In genomic region chr19:3132971-3133792, GRCh38 we compare ENCODE assay signal across 8 cellular contexts. TPM values are rescaled to one million over a fixed set of nuclear protein-coding genes. Genes with fewer than 3 reads are reported as not detected.
A peak's percentile ranks its signal among the peaks of the same experiment; 100 is the strongest.
DNase-seq lines count a peak whose midpoint lies in the region; ATAC-seq, FAIRE-seq and TF ChIP-seq lines count a peak whose summit lies in the region.

No MANE protein-coding gene starts in this region.

- no peak for FAIRE-seq in kidney (lab: Jason Lieb, UNC)

- H3K36me3 ChIP-seq in kidney (ENCODE audit: control insufficient read depth in 1 of 2, insufficient read depth in 2 of 2, low read length in 2 of 2) = no peaks in the 10 kb centered on the region

- TF ChIP-seq CTCF in kidney (IDR thresholded peaks at IDR 0.05; ENCODE audit: borderline replicate concordance, extremely low read depth, insufficient read depth) = no peak

- intact Hi-C loops in kidney (cut with DNase I) = no loop called here

- no peak overlapping the region for H3K4me3 ChIP-seq in kidney (ENCODE audit: low read length in 2 of 2)

- peak; percentile 39 for TF ChIP-seq POLR2A in GM18505 (IDR thresholded peaks at IDR 0.05; ENCODE audit: borderline replicate concordance, extremely low read depth, insufficient read depth, insufficient read length)

- no peaks in the 10 kb centered on the region for H3K4me1 ChIP-seq in kidney (ENCODE audit: control insufficient read depth in 1 of 2, insufficient read depth in 1 of 2, low read depth in 1 of 2, low read length in 2 of 2)

- peak; percentile 61 for DNase-seq in SIG-M5 (lab: John Stamatoyannopoulos, UW)
- peak; percentile 64 for DNase-seq in activated gamma-delta T cell treated with anti-CD3 and anti-CD28 coated beads, Interleukin-2, amount 50 U/mL, for 16 hours (ENCODE audit: low read depth)
- peak; percentile 80 for DNase-seq in kidney
- peak; percentile 57 for DNase-seq in stimulated activated CD8-positive, alpha-beta memory T cell treated with anti-CD3 and anti-CD28 coated beads, Interleukin-12 subunit alpha, Interleukin-12 subunit beta, amount 100 ng/mL, for 1 hour (ENCODE audit: low read depth)
- no peak for DNase-seq in LoVo (ENCODE audit: low spot score)

- H3K27ac ChIP-seq in kidney (ENCODE audit: low read depth in 2 of 2, low read length in 2 of 2) = no peak overlapping the region

- ATAC-seq in GM18505 (IDR thresholded peaks at IDR 0.05; ENCODE audit: unreplicated experiment) (no peak), HG03439 (IDR thresholded peaks at IDR 0.05; ENCODE audit: unreplicated experiment) (peak; percentile 55), HG02623 (IDR thresholded peaks at IDR 0.05; ENCODE audit: unreplicated experiment) (no peak)

- H3K9me3 ChIP-seq in kidney (ENCODE audit: control insufficient read depth in 1 of 2, low read length in 2 of 2) = no peaks in the 10 kb centered on the region

- H3K9ac ChIP-seq in kidney (ENCODE audit: low read length in 2 of 2) = no peak overlapping the region

RNA-seq across cellular contexts. Expression of gene GNA15, which starts 2.7 kb away (rescaled TPM):
- 8.7 TPM for total RNA-seq in kidney
- 1.7 TPM for polyA plus RNA-seq in kidney (ENCODE audit: insufficient read depth, low read depth, low replicate concordance)

RNA-seq across cellular contexts. Expression of gene GNA11, which starts 39.0 kb away (rescaled TPM):
- total RNA-seq in kidney = 69.4 TPM
- polyA plus RNA-seq in kidney (ENCODE audit: insufficient read depth, low read depth, low replicate concordance) = 43.9 TPM

RNA-seq across cellular contexts. Expression of gene S1PR4, which starts 45.4 kb away (rescaled TPM):
- 5.1 TPM for total RNA-seq in kidney
- 0.67 TPM for polyA plus RNA-seq in kidney (ENCODE audit: insufficient read depth, low read depth, low replicate concordance)

RNA-seq across cellular contexts. Expression of gene NCLN, which starts 52.5 kb away (rescaled TPM):
- total RNA-seq in kidney = 43.3 TPM
- 63.2 TPM for polyA plus RNA-seq in kidney (ENCODE audit: insufficient read depth, low read depth, low replicate concordance)
